Comparison of ENCODE assay signal across 26 cellular contexts in genomic region chr10:131021246-131021895, GRCh38.
DNase-seq lines count a peak whose midpoint lies in the region; ATAC-seq and TF ChIP-seq lines count a peak whose summit lies in the region.
"Had no signal": no experiment of that assay in that cellular context is flagged by ENCODE, and none has a peak within 500 bp of the region (broad histone marks: within the 10 kb centered on the region; RNA-seq: fewer than 3 reads in every experiment).

No MANE protein-coding gene starts in this region.

- TF ChIP-seq CTCF in WERI-Rb-1 (IDR thresholded peaks at IDR 0.05; ENCODE audit: low read depth, low read length) = no peak
- TF ChIP-seq CTCF in endodermal cell (conservative IDR thresholded peaks at IDR 0.05) = no peak
- no peak for TF ChIP-seq CTCF in spleen (IDR thresholded peaks at IDR 0.05 in 8 of 11, conservative IDR thresholded peaks at IDR 0.05 in 3 of 11)
- no peak for TF ChIP-seq CTCF in GM23338 (conservative IDR thresholded peaks at IDR 0.05; ENCODE audit: low read depth in 2 of 2)

- H3K4me1 Mint-ChIP-seq in endodermal cell (peaks cover 23% of the 10 kb centered on the region), GM23338 (no peaks in the 10 kb centered on the region)

- DNase-seq in WERI-Rb-1 = peak; percentile 86
- DNase-seq in endodermal cell = no peak
- DNase-seq in mesenteric fat pad (ENCODE audit: low spot score) = peak; percentile 69
- DNase-seq in spleen = peak; percentile 52
- DNase-seq in GM23338 (ENCODE audit: low spot score) = no peak
- DNase-seq in NCI-H2196 treated with DMSO at 0.1 percent for 48 hours (lab: John Stamatoyannopoulos, UW; ENCODE audit: unreplicated experiment) = no peak
- DNase-seq in cerebellar nuclear complex (lab: John Stamatoyannopoulos, UW) = no peak
- DNase-seq: C1 segment of cervical spinal cord; Caco-2; CD8-positive, alpha-beta T cell; DMS79; EL; GDM1; GOT3; KBM-7; NCI-H1417; NCI-H1694; NCI-H2029 treated with DMSO at 0.1 percent for 48 hours; NCI-H2227 treated with DMSO at 0.1 percent for 48 hours; NCI-H526 treated with DMSO at 0.1 percent for 48 hours; PC-9; RPMI8226; SIG-M5; SK-N-SH had no signal

- no peak for ATAC-seq in GM23338
- ATAC-seq: CD8-positive, alpha-beta T cell; GM12878; HCT116 had no signal

- no peaks in the 10 kb centered on the region for H3F3A ChIP-seq in GM23338 (replicated peaks; ENCODE audit: low read depth)

- H3K9ac ChIP-seq in endodermal cell (ENCODE audit: extremely low read depth, low read length, poor library complexity, severe bottlenecking) = no peak overlapping the region
- H3K9ac ChIP-seq: SK-N-SH had no signal

- H3K27ac Mint-ChIP-seq in endodermal cell = peak overlapping the region; percentile 52
- H3K27ac Mint-ChIP-seq in GM23338 = no peak overlapping the region
- H3K27ac Mint-ChIP-seq: CD8-positive, alpha-beta T cell had no signal

- TF ChIP-seq POLR2A in spleen (IDR thresholded peaks at IDR 0.05) = no peak

- H3K4me1 ChIP-seq in endodermal cell (ENCODE audit: control insufficient read depth, insufficient read depth, low read length) = peaks cover 6% of the 10 kb centered on the region
- H3K4me1 ChIP-seq in spleen = no peaks in the 10 kb centered on the region
- H3K4me1 ChIP-seq in GM23338 (ENCODE audit: insufficient read depth) = no peaks in the 10 kb centered on the region
- H3K4me1 ChIP-seq: Caco-2 had no signal

- H3K27me3 Mint-ChIP-seq in endodermal cell (ENCODE audit: insufficient read depth) (peaks cover 21% of the 10 kb centered on the region), GM23338 (ENCODE audit: insufficient read depth, low read depth, poor library complexity) (peaks cover 19% of the 10 kb centered on the region)

- whole genome bisulfite sequencing in endodermal cell (ENCODE audit: insufficient coverage in 1 of 2, insufficient read length in 1 of 2), 2 experiments = 85 to 91% methylated on average over 11 to 16 of the region's 16 CpGs
- 88 to 91% (median 90%) methylated on average over 16 of the region's 16 CpGs for WGBS in spleen, 5 donors

- H3K36me3 Mint-ChIP-seq in endodermal cell (ENCODE audit: low read depth) = no peaks in the 10 kb centered on the region
- peaks cover 20% of the 10 kb centered on the region for H3K36me3 Mint-ChIP-seq in GM23338 (ENCODE audit: low read depth)
- H3K36me3 Mint-ChIP-seq: CD8-positive, alpha-beta T cell had no signal

- no peaks in the 10 kb centered on the region for H3K9me2 ChIP-seq in GM23338 (ENCODE audit: insufficient read depth)
- H3K9me2 ChIP-seq: SK-N-SH had no signal

- H3K9me3 ChIP-seq in WERI-Rb-1 (ENCODE audit: severe bottlenecking) (no peaks in the 10 kb centered on the region), endodermal cell (ENCODE audit: control insufficient read depth, low read length) (no peaks in the 10 kb centered on the region), spleen (no peaks in the 10 kb centered on the region)
- H3K9me3 ChIP-seq: Caco-2, SK-N-SH had no signal

- H3K36me3 ChIP-seq in WERI-Rb-1 = no peaks in the 10 kb centered on the region
- no peaks in the 10 kb centered on the region for H3K36me3 ChIP-seq in endodermal cell (ENCODE audit: control insufficient read depth, insufficient read depth, low read length)
- H3K36me3 ChIP-seq in spleen = no peaks in the 10 kb centered on the region
- no peaks in the 10 kb centered on the region for H3K36me3 ChIP-seq in GM23338 (ENCODE audit: insufficient read depth)

- no peak overlapping the region for H2AFZ ChIP-seq in GM23338
- H2AFZ ChIP-seq: PC-9 had no signal

- intact Hi-C loops in spleen (cut with DNase I; ENCODE audit: low total_unique reads) = no loop called here

- H3K27ac ChIP-seq in WERI-Rb-1 = peak overlapping the region; percentile 18
- no peak overlapping the region for H3K27ac ChIP-seq in endodermal cell (ENCODE audit: low read depth, low read length)
- no peak overlapping the region for H3K27ac ChIP-seq in spleen
- H3K27ac ChIP-seq in GM23338 (ENCODE audit: low read depth) = no peak overlapping the region
- H3K27ac ChIP-seq: PC-9 had no signal

- H3K4me3 ChIP-seq in WERI-Rb-1 (ENCODE audit: low read depth, low read length) (no peak overlapping the region), endodermal cell (ENCODE audit: low read length) (no peak overlapping the region), spleen (no peak overlapping the region), GM23338 (no peak overlapping the region)
- H3K4me3 ChIP-seq: GM12878, PC-9 had no signal

- no peak overlapping the region for H3K4me2 ChIP-seq in GM23338
- H3K4me2 ChIP-seq: PC-9, SK-N-SH had no signal

- no peaks in the 10 kb centered on the region for H3K9me3 Mint-ChIP-seq in endodermal cell
- H3K9me3 Mint-ChIP-seq in GM23338 = peaks cover 83% of the 10 kb centered on the region
- H3K9me3 Mint-ChIP-seq: CD8-positive, alpha-beta T cell had no signal

- H3K27me3 ChIP-seq in WERI-Rb-1 (ENCODE audit: insufficient read depth, low read depth, severe bottlenecking) = no peaks in the 10 kb centered on the region
- H3K27me3 ChIP-seq in endodermal cell (ENCODE audit: control insufficient read depth, insufficient read depth, low read length, poor library complexity, severe bottlenecking) = no peaks in the 10 kb centered on the region
- H3K27me3 ChIP-seq in spleen (replicated peaks in 1 of 7) = peaks cover 0 to 5% (median 0%) of the 10 kb centered on the region in 7 donors
- H3K27me3 ChIP-seq in GM23338 (ENCODE audit: insufficient read depth) = no peaks in the 10 kb centered on the region

- H3K79me2 ChIP-seq in GM23338 (replicated peaks; ENCODE audit: insufficient read depth) = no peaks in the 10 kb centered on the region

- H3K4me3 Mint-ChIP-seq in endodermal cell = no peak overlapping the region
- H3K4me3 Mint-ChIP-seq in GM23338 = no peak overlapping the region
- H3K4me3 Mint-ChIP-seq: CD8-positive, alpha-beta T cell had no signal

- no peaks in the 10 kb centered on the region for H4K20me1 ChIP-seq in GM23338 (replicated peaks; ENCODE audit: insufficient read depth)

TF ChIP-seq in GM23338, 12 proteins besides CTCF, POLR2A, EP300 and RAD21:
- TF ChIP-seq REST (IDR thresholded peaks at IDR 0.05; ENCODE audit: unreplicated experiment) (no peak), EZH2phosphoT487 (IDR thresholded peaks at IDR 0.05; ENCODE audit: unreplicated experiment) (no peak)

Comparison
In these comparisons a context has a peak if more than half of its experiments do, and no peak if none do; other contexts are left out.
1. DNase-seq: peak in WERI-Rb-1 (single experiment), mesenteric fat pad (single experiment) and spleen (single experiment); none in endodermal cell (single experiment), GM23338 (single experiment), NCI-H2196 treated with DMSO at 0.1 percent for 48 hours (single experiment) and cerebellar nuclear complex (0 of 2).